ENCODE assay signal across 2 cellular contexts in the genomic region with DNA sequence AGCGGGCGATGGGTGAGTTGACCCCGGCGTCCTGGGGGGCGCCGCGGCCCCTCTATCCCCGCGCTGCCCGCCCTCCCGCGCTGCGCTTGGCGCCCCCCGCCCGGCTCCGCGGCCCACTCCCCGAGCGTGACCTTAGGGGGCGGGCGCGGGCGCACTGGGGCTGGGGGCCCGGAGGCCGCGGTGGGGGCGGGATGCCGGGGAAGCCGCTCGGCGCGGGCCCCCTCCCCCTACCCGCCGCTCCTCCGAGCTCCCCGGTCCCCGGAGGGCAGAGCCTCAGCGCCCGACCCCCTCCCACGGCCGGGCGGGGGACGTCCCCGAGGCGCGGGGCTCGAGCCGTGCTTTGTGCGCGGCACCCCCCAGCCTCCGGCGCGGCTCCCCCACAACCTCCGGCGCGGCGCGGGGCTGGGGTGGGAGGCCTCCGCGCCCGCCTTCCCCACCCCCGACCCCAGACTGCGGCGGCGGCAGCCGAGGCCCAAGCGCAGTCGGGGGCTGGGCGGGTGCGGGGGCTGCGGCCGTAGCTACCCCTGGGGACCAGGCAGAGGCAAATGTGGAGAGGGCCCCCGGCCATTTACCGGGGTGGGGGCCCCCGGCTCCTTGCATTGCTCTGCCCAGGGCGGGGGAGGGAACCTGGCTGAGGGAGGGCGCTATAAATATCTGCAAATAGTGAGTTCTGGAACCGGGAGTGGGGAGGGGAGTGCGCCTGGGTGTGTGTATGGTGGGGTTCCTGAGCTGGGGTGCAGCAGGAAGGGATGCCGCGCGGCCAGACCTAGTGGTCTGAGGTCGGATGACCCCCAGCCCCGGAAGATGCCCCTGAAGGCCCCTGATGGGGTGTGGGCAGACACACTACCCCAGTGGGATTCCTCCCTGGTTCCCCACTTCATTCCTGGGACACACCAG.
TF ChIP-seq lines count a peak whose summit lies in the region.

No MANE protein-coding gene starts in this region.

TF ChIP-seq in GM23338, 12 proteins besides CTCF, POLR2A, EP300 and RAD21:
- TF ChIP-seq ZNF331 (CRISPR knock-in tag; IDR thresholded peaks at IDR 0.05; ENCODE audit: low read depth), result no peak
- TF ChIP-seq EZH2 (IDR thresholded peaks at IDR 0.05; ENCODE audit: low read depth, unreplicated experiment), result no peak
- no peak for TF ChIP-seq EZH2phosphoT487 (IDR thresholded peaks at IDR 0.05; ENCODE audit: unreplicated experiment)
- TF ChIP-seq, protein P1, sequence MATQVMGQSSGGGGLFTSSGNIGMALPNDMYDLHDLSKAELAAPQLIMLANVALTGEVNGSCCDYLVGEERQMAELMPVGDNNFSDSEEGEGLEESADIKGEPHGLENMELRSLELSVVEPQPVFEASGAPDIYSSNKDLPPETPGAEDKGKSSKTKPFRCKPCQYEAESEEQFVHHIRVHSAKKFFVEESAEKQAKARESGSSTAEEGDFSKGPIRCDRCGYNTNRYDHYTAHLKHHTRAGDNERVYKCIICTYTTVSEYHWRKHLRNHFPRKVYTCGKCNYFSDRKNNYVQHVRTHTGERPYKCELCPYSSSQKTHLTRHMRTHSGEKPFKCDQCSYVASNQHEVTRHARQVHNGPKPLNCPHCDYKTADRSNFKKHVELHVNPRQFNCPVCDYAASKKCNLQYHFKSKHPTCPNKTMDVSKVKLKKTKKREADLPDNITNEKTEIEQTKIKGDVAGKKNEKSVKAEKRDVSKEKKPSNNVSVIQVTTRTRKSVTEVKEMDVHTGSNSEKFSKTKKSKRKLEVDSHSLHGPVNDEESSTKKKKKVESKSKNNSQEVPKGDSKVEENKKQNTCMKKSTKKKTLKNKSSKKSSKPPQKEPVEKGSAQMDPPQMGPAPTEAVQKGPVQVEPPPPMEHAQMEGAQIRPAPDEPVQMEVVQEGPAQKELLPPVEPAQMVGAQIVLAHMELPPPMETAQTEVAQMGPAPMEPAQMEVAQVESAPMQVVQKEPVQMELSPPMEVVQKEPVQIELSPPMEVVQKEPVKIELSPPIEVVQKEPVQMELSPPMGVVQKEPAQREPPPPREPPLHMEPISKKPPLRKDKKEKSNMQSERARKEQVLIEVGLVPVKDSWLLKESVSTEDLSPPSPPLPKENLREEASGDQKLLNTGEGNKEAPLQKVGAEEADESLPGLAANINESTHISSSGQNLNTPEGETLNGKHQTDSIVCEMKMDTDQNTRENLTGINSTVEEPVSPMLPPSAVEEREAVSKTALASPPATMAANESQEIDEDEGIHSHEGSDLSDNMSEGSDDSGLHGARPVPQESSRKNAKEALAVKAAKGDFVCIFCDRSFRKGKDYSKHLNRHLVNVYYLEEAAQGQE (IDR thresholded peaks at IDR 0.05; ENCODE audit: unreplicated experiment), result no peak
- TF ChIP-seq JUNB (IDR thresholded peaks at IDR 0.05; ENCODE audit: unreplicated experiment), result no peak
- no peak for TF ChIP-seq POLR2AphosphoS5 (IDR thresholded peaks at IDR 0.05; ENCODE audit: low read depth)
- TF ChIP-seq ZNF114 (CRISPR knock-in tag; IDR thresholded peaks at IDR 0.05), result no peak
- no peak for TF ChIP-seq STAT1 (IDR thresholded peaks at IDR 0.05; ENCODE audit: unreplicated experiment)
TF ChIP-seq in GM23338: peak in this region for 0.

TF ChIP-seq in HepG2, 621 proteins besides CTCF, POLR2A, EP300 and RAD21:
- no peak for TF ChIP-seq ZNF337 (CRISPR knock-in tag; IDR thresholded peaks at IDR 0.05; ENCODE audit: borderline replicate concordance, low read depth)
TF ChIP-seq in HepG2: peak in this region for 0.
